1 cellular context compared by ENCODE assay signal in genomic region chr22:42805016-42805997, GRCh38.
TF ChIP-seq lines count a peak whose summit lies in the region.

No MANE protein-coding gene starts in this region.

TF ChIP-seq in HepG2, 621 proteins besides CTCF, POLR2A, EP300 and RAD21 (continued from another document and continues in another):
- TF ChIP-seq RERE (CRISPR knock-in tag; IDR thresholded peaks at IDR 0.05; ENCODE audit: low read depth) (no peak), ZNF784 (CRISPR knock-in tag; IDR thresholded peaks at IDR 0.05; ENCODE audit: borderline replicate concordance) (no peak), ZNF570 (CRISPR knock-in tag; IDR thresholded peaks at IDR 0.05; ENCODE audit: borderline replicate concordance) (no peak), JDP2 (CRISPR knock-in tag; IDR thresholded peaks at IDR 0.05; ENCODE audit: borderline replicate concordance) (no peak), HMGA1 (CRISPR knock-in tag; conservative IDR thresholded peaks at IDR 0.05) (no peak), MEIS2 (CRISPR knock-in tag; IDR thresholded peaks at IDR 0.05) (peak; percentile 69; the same call in 1 of the 2 replicates), FLYWCH1 (CRISPR knock-in tag; IDR thresholded peaks at IDR 0.05) (no peak), AGO1 (IDR thresholded peaks at IDR 0.05; ENCODE audit: low read depth, low read length, poor library complexity, severe bottlenecking) (no peak), FIP1L1 (IDR thresholded peaks at IDR 0.05; ENCODE audit: borderline replicate concordance, insufficient read depth, low read depth, low read length) (no peak), RNF2 (conservative IDR thresholded peaks at IDR 0.05; ENCODE audit: low read depth) (no peak), NFATC3 (CRISPR knock-in tag; IDR thresholded peaks at IDR 0.05) (no peak), POLR2G (IDR thresholded peaks at IDR 0.05; ENCODE audit: low read depth, low read length) (no peak), ZNF660 (CRISPR knock-in tag; IDR thresholded peaks at IDR 0.05; ENCODE audit: borderline replicate concordance, low read depth) (no peak), ZBTB38 (CRISPR knock-in tag; IDR thresholded peaks at IDR 0.05) (peak; percentile 79), ZMAT5 (CRISPR knock-in tag; IDR thresholded peaks at IDR 0.05; ENCODE audit: borderline replicate concordance, low read depth) (no peak), ZNF562 (CRISPR knock-in tag; IDR thresholded peaks at IDR 0.05; ENCODE audit: borderline replicate concordance) (no peak), ZNF850 (CRISPR knock-in tag; conservative IDR thresholded peaks at IDR 0.05) (no peak), ARNTL (CRISPR knock-in tag; IDR thresholded peaks at IDR 0.05) (peak; percentile 55), RFXANK (CRISPR knock-in tag; IDR thresholded peaks at IDR 0.05) (no peak), KDM1A (CRISPR knock-in tag; IDR thresholded peaks at IDR 0.05) (peak; percentile 87), MYPOP (CRISPR knock-in tag; IDR thresholded peaks at IDR 0.05) (no peak; the same call in 1 of the 2 replicates), UBTF (CRISPR knock-in tag; IDR thresholded peaks at IDR 0.05) (peak; percentile 58), ZNF607 (CRISPR knock-in tag; IDR thresholded peaks at IDR 0.05; ENCODE audit: borderline replicate concordance) (0 out of 2 replicates have a peak, but pooled peaks have one; percentile 3), RXRA (CRISPR knock-in tag; IDR thresholded peaks at IDR 0.05) (peak; percentile 89), ZNF33A (CRISPR knock-in tag; IDR thresholded peaks at IDR 0.05; ENCODE audit: borderline replicate concordance) (no peak), HMG20A (CRISPR knock-in tag; IDR thresholded peaks at IDR 0.05; ENCODE audit: borderline replicate concordance) (peak; percentile 63), PHB2 (IDR thresholded peaks at IDR 0.05; ENCODE audit: partially characterized antibody) (no peak), ZNF674 (CRISPR knock-in tag; IDR thresholded peaks at IDR 0.05; ENCODE audit: low read depth) (no peak), SOX13 (IDR thresholded peaks at IDR 0.05) (peak; percentile 91), SOX13 (CRISPR knock-in tag; conservative IDR thresholded peaks at IDR 0.05 in 1 of 2, IDR thresholded peaks at IDR 0.05 in 1 of 2) (peak in 1 of 2 experiments; percentile 97; a peak in 2 of 4 replicates), KMT2B (CRISPR knock-in tag; IDR thresholded peaks at IDR 0.05) (no peak), MYNN (CRISPR knock-in tag; IDR thresholded peaks at IDR 0.05; ENCODE audit: low read depth) (no peak), DMTF1 (CRISPR knock-in tag; IDR thresholded peaks at IDR 0.05) (no peak), ZNF616 (CRISPR knock-in tag; IDR thresholded peaks at IDR 0.05; ENCODE audit: low read depth) (no peak)
- TF ChIP-seq, protein P1, sequence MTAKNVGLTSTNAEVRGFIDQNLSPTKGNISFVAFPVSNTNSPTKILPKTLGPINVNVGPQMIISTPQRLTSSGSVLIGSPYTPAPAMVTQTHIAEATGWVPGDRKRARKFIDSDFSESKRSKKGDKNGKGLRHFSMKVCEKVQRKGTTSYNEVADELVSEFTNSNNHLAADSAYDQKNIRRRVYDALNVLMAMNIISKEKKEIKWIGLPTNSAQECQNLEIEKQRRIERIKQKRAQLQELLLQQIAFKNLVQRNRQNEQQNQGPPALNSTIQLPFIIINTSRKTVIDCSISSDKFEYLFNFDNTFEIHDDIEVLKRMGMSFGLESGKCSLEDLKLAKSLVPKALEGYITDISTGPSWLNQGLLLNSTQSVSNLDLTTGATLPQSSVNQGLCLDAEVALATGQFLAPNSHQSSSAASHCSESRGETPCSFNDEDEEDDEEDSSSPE (CRISPR knock-in tag; IDR thresholded peaks at IDR 0.05), result no peak
- TF ChIP-seq, protein P2, sequence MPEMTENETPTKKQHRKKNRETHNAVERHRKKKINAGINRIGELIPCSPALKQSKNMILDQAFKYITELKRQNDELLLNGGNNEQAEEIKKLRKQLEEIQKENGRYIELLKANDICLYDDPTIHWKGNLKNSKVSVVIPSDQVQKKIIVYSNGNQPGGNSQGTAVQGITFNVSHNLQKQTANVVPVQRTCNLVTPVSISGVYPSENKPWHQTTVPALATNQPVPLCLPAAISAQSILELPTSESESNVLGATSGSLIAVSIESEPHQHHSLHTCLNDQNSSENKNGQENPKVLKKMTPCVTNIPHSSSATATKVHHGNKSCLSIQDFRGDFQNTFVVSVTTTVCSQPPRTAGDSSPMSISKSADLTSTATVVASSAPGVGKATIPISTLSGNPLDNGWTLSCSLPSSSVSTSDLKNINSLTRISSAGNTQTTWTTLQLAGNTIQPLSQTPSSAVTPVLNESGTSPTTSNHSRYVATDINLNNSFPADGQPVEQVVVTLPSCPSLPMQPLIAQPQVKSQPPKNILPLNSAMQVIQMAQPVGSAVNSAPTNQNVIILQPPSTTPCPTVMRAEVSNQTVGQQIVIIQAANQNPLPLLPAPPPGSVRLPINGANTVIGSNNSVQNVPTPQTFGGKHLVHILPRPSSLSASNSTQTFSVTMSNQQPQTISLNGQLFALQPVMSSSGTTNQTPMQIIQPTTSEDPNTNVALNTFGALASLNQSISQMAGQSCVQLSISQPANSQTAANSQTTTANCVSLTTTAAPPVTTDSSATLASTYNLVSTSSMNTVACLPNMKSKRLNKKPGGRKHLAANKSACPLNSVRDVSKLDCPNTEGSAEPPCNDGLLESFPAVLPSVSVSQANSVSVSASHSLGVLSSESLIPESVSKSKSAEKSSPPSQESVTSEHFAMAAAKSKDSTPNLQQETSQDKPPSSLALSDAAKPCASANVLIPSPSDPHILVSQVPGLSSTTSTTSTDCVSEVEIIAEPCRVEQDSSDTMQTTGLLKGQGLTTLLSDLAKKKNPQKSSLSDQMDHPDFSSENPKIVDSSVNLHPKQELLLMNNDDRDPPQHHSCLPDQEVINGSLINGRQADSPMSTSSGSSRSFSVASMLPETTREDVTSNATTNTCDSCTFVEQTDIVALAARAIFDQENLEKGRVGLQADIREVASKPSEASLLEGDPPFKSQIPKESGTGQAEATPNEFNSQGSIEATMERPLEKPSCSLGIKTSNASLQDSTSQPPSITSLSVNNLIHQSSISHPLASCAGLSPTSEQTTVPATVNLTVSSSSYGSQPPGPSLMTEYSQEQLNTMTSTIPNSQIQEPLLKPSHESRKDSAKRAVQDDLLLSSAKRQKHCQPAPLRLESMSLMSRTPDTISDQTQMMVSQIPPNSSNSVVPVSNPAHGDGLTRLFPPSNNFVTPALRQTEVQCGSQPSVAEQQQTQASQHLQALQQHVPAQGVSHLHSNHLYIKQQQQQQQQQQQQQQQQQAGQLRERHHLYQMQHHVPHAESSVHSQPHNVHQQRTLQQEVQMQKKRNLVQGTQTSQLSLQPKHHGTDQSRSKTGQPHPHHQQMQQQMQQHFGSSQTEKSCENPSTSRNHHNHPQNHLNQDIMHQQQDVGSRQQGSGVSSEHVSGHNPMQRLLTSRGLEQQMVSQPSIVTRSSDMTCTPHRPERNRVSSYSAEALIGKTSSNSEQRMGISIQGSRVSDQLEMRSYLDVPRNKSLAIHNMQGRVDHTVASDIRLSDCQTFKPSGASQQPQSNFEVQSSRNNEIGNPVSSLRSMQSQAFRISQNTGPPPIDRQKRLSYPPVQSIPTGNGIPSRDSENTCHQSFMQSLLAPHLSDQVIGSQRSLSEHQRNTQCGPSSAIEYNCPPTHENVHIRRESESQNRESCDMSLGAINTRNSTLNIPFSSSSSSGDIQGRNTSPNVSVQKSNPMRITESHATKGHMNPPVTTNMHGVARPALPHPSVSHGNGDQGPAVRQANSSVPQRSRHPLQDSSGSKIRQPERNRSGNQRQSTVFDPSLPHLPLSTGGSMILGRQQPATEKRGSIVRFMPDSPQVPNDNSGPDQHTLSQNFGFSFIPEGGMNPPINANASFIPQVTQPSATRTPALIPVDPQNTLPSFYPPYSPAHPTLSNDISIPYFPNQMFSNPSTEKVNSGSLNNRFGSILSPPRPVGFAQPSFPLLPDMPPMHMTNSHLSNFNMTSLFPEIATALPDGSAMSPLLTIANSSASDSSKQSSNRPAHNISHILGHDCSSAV (CRISPR knock-in tag; IDR thresholded peaks at IDR 0.05; ENCODE audit: borderline replicate concordance), result no peak
